Comparison of ENCODE assay signal across 16 cellular contexts in genomic region chr4:80229590-80229989, GRCh38. TPM values are rescaled to one million over a fixed set of nuclear protein-coding genes. Genes with fewer than 3 reads are reported as not detected.
DNase-seq lines count a peak whose midpoint lies in the region; ATAC-seq and TF ChIP-seq lines count a peak whose summit lies in the region.
"Had no signal": no experiment of that assay in that cellular context is flagged by ENCODE, and none has a peak within 500 bp of the region (broad histone marks: within the 10 kb centered on the region; RNA-seq: fewer than 3 reads in every experiment).

No MANE protein-coding gene starts in this region.

- no peak overlapping the region for H3K27ac Mint-ChIP-seq in activated CD8-positive, alpha-beta memory T cell treated with anti-CD3 and anti-CD28 coated beads, Interleukin-2, amount 10 ng/mL, durations not matched to agents 7 days and 5 days
- H3K27ac Mint-ChIP-seq: activated naive CD4-positive, alpha-beta T cell treated with anti-CD3 and anti-CD28 coated beads, Interleukin-2, amount 50 U/mL, for 72 hours; T-cell had no signal

- H3K4me3 Mint-ChIP-seq in activated CD8-positive, alpha-beta memory T cell treated with anti-CD3 and anti-CD28 coated beads, Interleukin-2, amount 10 ng/mL, durations not matched to agents 7 days and 5 days = no peak overlapping the region
- H3K4me3 Mint-ChIP-seq: T-cell had no signal

- peak; percentile 84 for ATAC-seq in GM18508 (IDR thresholded peaks at IDR 0.05; ENCODE audit: insufficient read depth, unreplicated experiment)
- ATAC-seq in GM21360 (IDR thresholded peaks at IDR 0.05; ENCODE audit: unreplicated experiment) = peak; percentile 75
- peak; percentile 83 for ATAC-seq in HG02884 (IDR thresholded peaks at IDR 0.05; ENCODE audit: unreplicated experiment)
- peak; percentile 95 for ATAC-seq in HG03571 (IDR thresholded peaks at IDR 0.05; ENCODE audit: unreplicated experiment)
- ATAC-seq in activated CD8-positive, alpha-beta memory T cell treated with anti-CD3 and anti-CD28 coated beads, Interleukin-2, amount 10 ng/mL, durations not matched to agents 7 days and 5 days = no peak
- ATAC-seq: activated naive CD4-positive, alpha-beta T cell treated with anti-CD3 and anti-CD28 coated beads, Interleukin-2, amount 50 U/mL, for 72 hours; mucosa of descending colon; T-cell had no signal

- peaks cover 42% of the 10 kb centered on the region for H3K27me3 Mint-ChIP-seq in activated CD8-positive, alpha-beta memory T cell treated with anti-CD3 and anti-CD28 coated beads, Interleukin-2, amount 10 ng/mL, durations not matched to agents 7 days and 5 days

- no peak for TF ChIP-seq CTCF in RWPE1 (conservative IDR thresholded peaks at IDR 0.05; ENCODE audit: low read depth)

- CTCF ChIA-PET in RWPE1 (lab: Yijun Ruan, JAX) = no interaction called here
- CTCF ChIA-PET in activated CD8-positive, alpha-beta memory T cell treated with anti-CD3 and anti-CD28 coated beads, Interleukin-2, amount 10 ng/mL, durations not matched to agents 7 days and 5 days (lab: Charles Lee) = no interaction called here

- POLR2A ChIA-PET in RWPE1 (lab: Yijun Ruan, JAX; ENCODE audit: low non-redundant PET) = no interaction called here

- no peaks in the 10 kb centered on the region for H3K9me3 Mint-ChIP-seq in activated CD8-positive, alpha-beta memory T cell treated with anti-CD3 and anti-CD28 coated beads, Interleukin-2, amount 10 ng/mL, durations not matched to agents 7 days and 5 days (ENCODE audit: low read depth)
- H3K9me3 Mint-ChIP-seq: activated naive CD4-positive, alpha-beta T cell treated with anti-CD3 and anti-CD28 coated beads, Interleukin-2, amount 50 U/mL, for 72 hours; T-cell had no signal

- H3K27ac ChIP-seq in RWPE1 = no peak overlapping the region
- H3K27ac ChIP-seq: thoracic aorta had no signal

- no peaks in the 10 kb centered on the region for H3K36me3 Mint-ChIP-seq in activated CD8-positive, alpha-beta memory T cell treated with anti-CD3 and anti-CD28 coated beads, Interleukin-2, amount 10 ng/mL, durations not matched to agents 7 days and 5 days
- H3K36me3 Mint-ChIP-seq: activated naive CD4-positive, alpha-beta T cell treated with anti-CD3 and anti-CD28 coated beads, Interleukin-2, amount 50 U/mL, for 72 hours; T-cell had no signal

- H3K4me1 Mint-ChIP-seq in activated CD8-positive, alpha-beta memory T cell treated with anti-CD3 and anti-CD28 coated beads, Interleukin-2, amount 10 ng/mL, durations not matched to agents 7 days and 5 days = no peaks in the 10 kb centered on the region
- H3K4me1 Mint-ChIP-seq: T-cell had no signal

- DNase-seq in RWPE1 (ENCODE audit: low spot score) (no peak), NCI-H345 (lab: John Stamatoyannopoulos, UW) (no peak), NCI-H128 (lab: John Stamatoyannopoulos, UW; ENCODE audit: unreplicated experiment) (no peak)
- DNase-seq in activated CD8-positive, alpha-beta memory T cell treated with anti-CD3 and anti-CD28 coated beads, Interleukin-2, amount 10 ng/mL, durations not matched to agents 7 days and 5 days = no peak
- DNase-seq: activated CD4-positive, alpha-beta T cell treated with anti-CD3 and anti-CD28 coated beads, Interleukin-2, amount 50 U/mL, for 4 hours; cerebellar nuclear complex; DMS53; mucosa of descending colon; NCI-H1048; T-cell had no signal

RNA-seq across cellular contexts. Expression of gene PRDM8, which starts 32.3 kb away (rescaled TPM):
- 10 to 100 TPM; 21.7 to 32.5 TPM for total RNA-seq in activated CD8-positive, alpha-beta memory T cell treated with anti-CD3 and anti-CD28 coated beads, Interleukin-2, amount 10 ng/mL, durations not matched to agents 7 days and 5 days

RNA-seq across cellular contexts. Expression of gene FGF5, which starts 36.9 kb away (rescaled TPM):
- not detected for total RNA-seq in activated CD8-positive, alpha-beta memory T cell treated with anti-CD3 and anti-CD28 coated beads, Interleukin-2, amount 10 ng/mL, durations not matched to agents 7 days and 5 days
- total RNA-seq: activated naive CD4-positive, alpha-beta T cell treated with anti-CD3 and anti-CD28 coated beads, Interleukin-2, amount 50 U/mL, for 72 hours; thoracic aorta had no signal
